Comparison of ENCODE assay signal across 23 cellular contexts in genomic region chr11:3232956-3233355, GRCh38. TPM values are rescaled to one million over a fixed set of nuclear protein-coding genes. Genes with fewer than 3 reads are reported as not detected.
"Had no signal": no experiment of that assay in that cellular context is flagged by ENCODE, and none has a peak within 500 bp of the region (broad histone marks: within the 10 kb centered on the region; RNA-seq: fewer than 3 reads in every experiment).

No MANE protein-coding gene starts in this region.

- DNase-seq: activated CD4-positive, alpha-beta T cell treated with anti-CD3 and anti-CD28 coated beads for 4 hours; activated CD4-positive, alpha-beta T cell treated with anti-CD3 and anti-CD28 coated beads, Interleukin-2, amount 50 U/mL, for 48 hours; activated CD4-positive, CD25-positive, alpha-beta regulatory T cell; activated effector memory CD4-positive, alpha-beta T cell treated with anti-CD3 and anti-CD28 coated beads, Interleukin-2, amount 50 U/mL, for 16 hours; activated naive CD4-positive, alpha-beta T cell treated with Interleukin-2 at 50 U/mL for 16 hours; activated naive CD8-positive, alpha-beta T cell treated with anti-CD3 and anti-CD28 coated beads, Interleukin-2, amount 50 U/mL, for 24 hours; activated T-cell treated with anti-CD3 and anti-CD28 coated beads, Interleukin-2, amount 50 U/mL, for 4 hours; amniotic stem cell; MV-4-11; NCI-H1417 treated with DMSO at 0.1 percent for 48 hours; NCI-H510A treated with DMSO at 0.1 percent for 48 hours; NK-92 treated with Interleukin-12 subunit alpha and Interleukin-12 subunit beta, amount 100 ng/mL, for 24 hours; OCI-M1; SJCRH30; SK-N-SH; T-helper 1 cell had no signal

- H3K27ac Mint-ChIP-seq: activated naive CD4-positive, alpha-beta T cell treated with anti-CD3 and anti-CD28 coated beads, Interleukin-2, amount 50 U/mL, for 72 hours; activated naive CD8-positive, alpha-beta T cell treated with anti-CD3 and anti-CD28 coated beads, Interleukin-2, amount 50 U/mL, for 24 hours had no signal

- H3K4me1 Mint-ChIP-seq: activated naive CD8-positive, alpha-beta T cell treated with anti-CD3 and anti-CD28 coated beads, Interleukin-2, amount 50 U/mL, for 24 hours; brain; central memory CD8-positive, alpha-beta T cell had no signal

- ATAC-seq: activated naive CD4-positive, alpha-beta T cell treated with anti-CD3 and anti-CD28 coated beads, Interleukin-2, amount 50 U/mL, for 72 hours; activated naive CD8-positive, alpha-beta T cell treated with anti-CD3 and anti-CD28 coated beads, Interleukin-2, amount 50 U/mL, for 24 hours; activated T-cell treated with anti-CD3 and anti-CD28 coated beads, Interleukin-2, amount 50 U/mL, for 4 hours had no signal

- H3K36me3 Mint-ChIP-seq: activated naive CD4-positive, alpha-beta T cell treated with anti-CD3 and anti-CD28 coated beads, Interleukin-2, amount 50 U/mL, for 72 hours; brain had no signal

- H3K4me3 Mint-ChIP-seq: activated naive CD8-positive, alpha-beta T cell treated with anti-CD3 and anti-CD28 coated beads, Interleukin-2, amount 50 U/mL, for 24 hours; activated T-cell treated with anti-CD3 and anti-CD28 coated beads, Interleukin-2, amount 50 U/mL, for 4 hours; brain; central memory CD8-positive, alpha-beta T cell had no signal

- H3K9me3 Mint-ChIP-seq: activated naive CD4-positive, alpha-beta T cell treated with anti-CD3 and anti-CD28 coated beads, Interleukin-2, amount 50 U/mL, for 72 hours; activated naive CD8-positive, alpha-beta T cell treated with anti-CD3 and anti-CD28 coated beads, Interleukin-2, amount 50 U/mL, for 24 hours; activated T-cell treated with anti-CD3 and anti-CD28 coated beads, Interleukin-2, amount 50 U/mL, for 4 hours; brain; central memory CD8-positive, alpha-beta T cell had no signal

RNA-seq across cellular contexts. Expression of gene MRGPRE, which starts 0.7 kb away (rescaled TPM):
- total RNA-seq: activated naive CD4-positive, alpha-beta T cell treated with anti-CD3 and anti-CD28 coated beads, Interleukin-2, amount 50 U/mL, for 72 hours; activated T-cell treated with anti-CD3 and anti-CD28 coated beads, Interleukin-2, amount 50 U/mL, for 4 hours; astrocyte; MCF 10A; Right ventricle myocardium inferior; SJCRH30; T-helper 2 cell treated with Interferon-gamma antibody and Interleukin-4, amounts not matched to agents 100 ng/mL and 5 ng/mL, for 36 hours had no signal

RNA-seq across cellular contexts. Expression of gene MRGPRG, which starts 14.3 kb away (rescaled TPM):
- total RNA-seq: activated naive CD4-positive, alpha-beta T cell treated with anti-CD3 and anti-CD28 coated beads, Interleukin-2, amount 50 U/mL, for 72 hours; activated T-cell treated with anti-CD3 and anti-CD28 coated beads, Interleukin-2, amount 50 U/mL, for 4 hours; astrocyte; MCF 10A; Right ventricle myocardium inferior; SJCRH30; T-helper 2 cell treated with Interferon-gamma antibody and Interleukin-4, amounts not matched to agents 100 ng/mL and 5 ng/mL, for 36 hours had no signal
